Comparison of ENCODE assay signal across 9 cellular contexts in the genomic region with DNA sequence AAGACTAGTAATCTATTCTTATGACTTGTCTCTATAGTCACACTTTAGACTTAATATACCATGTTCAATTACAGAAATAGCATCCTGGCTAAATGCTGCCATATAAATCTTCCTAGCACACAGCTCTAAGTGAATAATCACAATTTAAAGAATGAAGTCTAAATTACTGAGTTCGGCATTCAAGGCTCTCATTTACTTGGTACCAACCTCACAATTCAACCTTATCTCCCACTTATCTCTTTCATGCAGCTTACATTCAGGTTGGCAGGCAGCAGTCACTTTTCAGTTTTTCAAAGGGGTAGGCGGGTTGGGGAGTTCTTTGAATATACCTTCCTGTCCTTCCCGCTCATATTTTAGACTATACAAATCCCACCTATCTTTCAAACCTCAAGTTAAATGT. TPM values are rescaled to one million over a fixed set of nuclear protein-coding genes. Genes with fewer than 3 reads are reported as not detected.
DNase-seq lines count a peak whose midpoint lies in the region; ATAC-seq and TF ChIP-seq lines count a peak whose summit lies in the region.
"Had no signal": no experiment of that assay in that cellular context is flagged by ENCODE, and none has a peak within 500 bp of the region (broad histone marks: within the 10 kb centered on the region; RNA-seq: fewer than 3 reads in every experiment).

No MANE protein-coding gene starts in this region.

- H3K4me3 ChIP-seq in GM23338: peak overlapping the region; percentile 79
- H3K4me3 ChIP-seq in fibroblast of lung (replicated peaks in 1 of 4; ENCODE audit: control extremely low read depth in 1 of 4, insufficient read depth in 1 of 4, low read depth in 3 of 4, low read length in 4 of 4): peak overlapping the region; percentile 68 to 99 (median 82)
- H3K4me3 ChIP-seq in gastrocnemius medialis: peak overlapping the region; percentile 75 to 93 (median 92)
- H3K4me3 ChIP-seq in thyroid gland (replicated peaks in 1 of 3): peak overlapping the region in 1 of 3 donors; percentile 37

- no peak for TF ChIP-seq CTCF in GM23338 (conservative IDR thresholded peaks at IDR 0.05; ENCODE audit: low read depth in 2 of 2)
- no peak for TF ChIP-seq CTCF in fibroblast of lung (conservative IDR thresholded peaks at IDR 0.05 in 1 of 2, IDR thresholded peaks at IDR 0.05 in 1 of 2; ENCODE audit: low read depth in 1 of 2, low read length in 2 of 2)
- TF ChIP-seq CTCF in gastrocnemius medialis (IDR thresholded peaks at IDR 0.05 in 4 of 5, conservative IDR thresholded peaks at IDR 0.05 in 1 of 5): no peak
- no peak for TF ChIP-seq CTCF in thyroid gland (IDR thresholded peaks at IDR 0.05)

- H3K9me3 Mint-ChIP-seq in GM23338: no peaks in the 10 kb centered on the region
- no peaks in the 10 kb centered on the region for H3K9me3 Mint-ChIP-seq in T-cell

- H3K4me1 Mint-ChIP-seq in GM23338 (peaks cover 11% of the 10 kb centered on the region), T-cell (peaks cover 55 to 67% (median 62%) of the 10 kb centered on the region in 3 donors)

- ATAC-seq in GM23338: no peak
- ATAC-seq in T-cell (replicated peaks in 1 of 4): no peak
- no peak for ATAC-seq in gastrocnemius medialis
- no peak for ATAC-seq in HG03108 (IDR thresholded peaks at IDR 0.05; ENCODE audit: unreplicated experiment)

- H3K9me3 ChIP-seq in fibroblast of lung (ENCODE audit: control insufficient read depth, insufficient read depth, low read depth, low read length): no peaks in the 10 kb centered on the region
- no peaks in the 10 kb centered on the region for H3K9me3 ChIP-seq in gastrocnemius medialis
- no peaks in the 10 kb centered on the region for H3K9me3 ChIP-seq in thyroid gland

- H3K27ac ChIP-seq in GM23338 (ENCODE audit: low read depth) (no peak overlapping the region), fibroblast of lung (ENCODE audit: insufficient read depth, low read length) (no peak overlapping the region), gastrocnemius medialis (peak overlapping the region; percentile 92 to 98 (median 97)), thyroid gland (no peak overlapping the region)

- CTCF ChIA-PET in T-cell (lab: Charles Lee): interaction anchor here (0.6 to 2.1 kb wide), 5 partner anchors 9 to 1921 kb away, joined by 3 to 11 read pairs (median 8); no protein-coding TSS in a partner anchor

- no peak overlapping the region for H3K9ac ChIP-seq in fibroblast of lung (ENCODE audit: insufficient read depth, low read length)

- H3K36me3 ChIP-seq in GM23338 (ENCODE audit: insufficient read depth): peaks cover 8% of the 10 kb centered on the region; the same call in 1 of the 2 replicates
- peaks cover 2% of the 10 kb centered on the region for H3K36me3 ChIP-seq in fibroblast of lung (ENCODE audit: control insufficient read depth, insufficient read depth, low read length)
- peaks cover 0 to 27% of the 10 kb centered on the region in 2 donors for H3K36me3 ChIP-seq in gastrocnemius medialis
- H3K36me3 ChIP-seq in thyroid gland: peaks cover 0 to 10% of the 10 kb centered on the region in 2 donors

- no peaks in the 10 kb centered on the region for H3K27me3 ChIP-seq in GM23338 (ENCODE audit: insufficient read depth)
- H3K27me3 ChIP-seq in fibroblast of lung (ENCODE audit: control insufficient read depth, insufficient read depth, low read length): no peaks in the 10 kb centered on the region
- no peaks in the 10 kb centered on the region for H3K27me3 ChIP-seq in gastrocnemius medialis
- no peaks in the 10 kb centered on the region for H3K27me3 ChIP-seq in thyroid gland

- H3K27ac Mint-ChIP-seq in GM23338 (no peak overlapping the region), T-cell (peak overlapping the region; percentile 15 to 77)

- POLR2A ChIA-PET in T-cell (lab: Charles Lee): interaction anchor here (0.6 to 1.7 kb wide), 3 partner anchors 12 to 1644 kb away, joined by 3 to 5 read pairs (median 3); no protein-coding TSS in a partner anchor

- H3K36me3 Mint-ChIP-seq in GM23338 (ENCODE audit: low read depth) (peaks cover 40% of the 10 kb centered on the region; the same call in 2 of the 3 replicates), T-cell (peaks cover 36% of the 10 kb centered on the region)

- H2AFZ ChIP-seq in GM23338 (no peak overlapping the region), fibroblast of lung (ENCODE audit: low read length) (no peak overlapping the region)

- H3K4me1 ChIP-seq in GM23338 (ENCODE audit: insufficient read depth): peaks cover 16% of the 10 kb centered on the region; the same call in 1 of the 2 replicates
- H3K4me1 ChIP-seq in fibroblast of lung (ENCODE audit: control insufficient read depth, extremely low read depth, insufficient read depth, low read length): peaks cover 2% of the 10 kb centered on the region
- peaks cover 36 to 59% of the 10 kb centered on the region in 2 donors for H3K4me1 ChIP-seq in gastrocnemius medialis
- H3K4me1 ChIP-seq in thyroid gland: peaks cover 9 to 11% of the 10 kb centered on the region in 2 donors

- DNase-seq in GM23338 (ENCODE audit: low spot score): no peak
- no peak for DNase-seq in T-cell
- no peak for DNase-seq in fibroblast of lung (ENCODE audit: low read depth in 2 of 2)
- DNase-seq in gastrocnemius medialis: no peak
- DNase-seq in cerebellar nuclear complex (lab: John Stamatoyannopoulos, UW): no peak
- no peak for DNase-seq in NCI-H187 (lab: John Stamatoyannopoulos, UW)
- DNase-seq in thyroid gland: no peak
- DNase-seq: SIG-M5 had no signal

- in situ Hi-C loops in gastrocnemius medialis (cut with MboI; ENCODE audit: low sequenced_read_pairs in 4 of 4): loop anchor here in 3 of 4 donors (25.0 kb wide), 2 partner anchors 1826 to 1851 kb away; partner anchors contain the start of gene RIF1 (in 2 of the 3)

- H3K4me2 ChIP-seq in GM23338: peak overlapping the region; percentile 82
- H3K4me2 ChIP-seq in fibroblast of lung (ENCODE audit: extremely low read depth, insufficient read depth, low read length): peak overlapping the region; percentile 68

- H3K4me3 Mint-ChIP-seq in GM23338 (peak overlapping the region; percentile 94), T-cell (peak overlapping the region; percentile 96 to 99 (median 99))

- WGBS in thyroid gland, 2 donors: 85 to 87% methylated on average over 3 of the region's 3 CpGs

- peaks cover 49% of the 10 kb centered on the region for H3K79me2 ChIP-seq in GM23338 (replicated peaks; ENCODE audit: insufficient read depth)
- peaks cover 45% of the 10 kb centered on the region for H3K79me2 ChIP-seq in fibroblast of lung (ENCODE audit: control insufficient read depth, insufficient read depth, low read length)

- H3K9me2 ChIP-seq in GM23338 (ENCODE audit: insufficient read depth): no peaks in the 10 kb centered on the region

- intact Hi-C loops in gastrocnemius medialis (cut with DNase I; ENCODE audit: low total_unique reads) (loop anchor here (5.0 to 10.0 kb wide), 4 partner anchors 901 to 1744 kb away; partner anchors contain the start of genes EPC2, MBD5, ORC4 and RND3), thyroid gland (cut with DNase I) (no loop called here)

- no peak for TF ChIP-seq POLR2A in gastrocnemius medialis (IDR thresholded peaks at IDR 0.05)
- TF ChIP-seq POLR2A in thyroid gland (IDR thresholded peaks at IDR 0.05): no peak

- H3K27me3 Mint-ChIP-seq in GM23338 (ENCODE audit: insufficient read depth, low read depth, poor library complexity) (peaks cover 6% of the 10 kb centered on the region), T-cell (peaks cover 12 to 13% of the 10 kb centered on the region in 2 donors)

- H3F3A ChIP-seq in GM23338 (replicated peaks; ENCODE audit: low read depth): no peaks in the 10 kb centered on the region

- H4K20me1 ChIP-seq in GM23338 (replicated peaks; ENCODE audit: insufficient read depth): no peaks in the 10 kb centered on the region; the same call in 1 of the 2 replicates
- H4K20me1 ChIP-seq in fibroblast of lung (ENCODE audit: control insufficient read depth, extremely low read depth, insufficient read depth, low read length): no peaks in the 10 kb centered on the region

TF ChIP-seq in GM23338, 12 proteins besides CTCF, POLR2A, EP300 and RAD21 (continues in another document):
- TF ChIP-seq POLR2AphosphoS5 (IDR thresholded peaks at IDR 0.05; ENCODE audit: low read depth) (no peak), NANOG (IDR thresholded peaks at IDR 0.05; ENCODE audit: borderline replicate concordance) (no peak), ZNF331 (CRISPR knock-in tag; IDR thresholded peaks at IDR 0.05; ENCODE audit: low read depth) (no peak)

RNA-seq across cellular contexts. Expression of gene MMADHC, which starts 1.5 kb away (rescaled TPM):
- 135 and 147 TPM in 2 replicates for total RNA-seq in GM23338 (2014; rRNA removed; shearing (Covaris generic))
- polyA plus RNA-seq in GM23338 (2016; fragmentation: Nextera tagmentation; extraction: Ambion mirVana) (137 and 163 TPM in 2 replicates), fibroblast of lung (148 and 156 TPM in 2 replicates)
- total RNA-seq in T-cell (10 to 100 TPM; 56.8 to 65.0 (median 61.4) TPM), fibroblast of lung (173 and 181 TPM in 2 replicates), gastrocnemius medialis (100 to 1,000 TPM; 140 to 205 (median 169) TPM), thyroid gland (10 to 100 TPM; 77.0 to 92.6 (median 81.8) TPM)
- polyA plus RNA-seq in fibroblast of lung (2012): 119 and 132 TPM in 2 replicates
- polyA minus RNA-seq in fibroblast of lung (ENCODE audit: low replicate concordance): 24.9 and 30.7 TPM in 2 replicates

Comparison
In these comparisons a context has a peak if more than half of its experiments do, and no peak if none do; other contexts are left out.
1. H3K27ac ChIP-seq: peak in gastrocnemius medialis (4 of 4); none in GM23338 (single experiment), fibroblast of lung (single experiment) and thyroid gland (0 of 3).